In genomic region chr19:42184401-42184861, GRCh38 we compare ENCODE assay signal across 8 cellular contexts. TPM values are rescaled to one million over a fixed set of nuclear protein-coding genes. Genes with fewer than 3 reads are reported as not detected.
A peak's percentile ranks its signal among the peaks of the same experiment; 100 is the strongest.
DNase-seq lines count a peak whose midpoint lies in the region; ATAC-seq and TF ChIP-seq lines count a peak whose summit lies in the region.

No MANE protein-coding gene starts in this region.

- no peaks in the 10 kb centered on the region for H3K4me1 ChIP-seq in lung (ENCODE audit: control insufficient read depth in 2 of 2, insufficient read depth in 2 of 2, low read length in 2 of 2)

- no peaks in the 10 kb centered on the region for H3K36me3 ChIP-seq in lung (ENCODE audit: control insufficient read depth in 2 of 2, insufficient read depth in 2 of 2, low read length in 2 of 2)

- H3K4me1 Mint-ChIP-seq in dendritic cell treated with granulocyte-macrophage colony-stimulating factor and Interleukin-4, amounts not matched to agents 40 ng/mL and 50 ng/mL, for 4 days (ENCODE audit: low read depth): peaks cover 54% of the 10 kb centered on the region

- no peaks in the 10 kb centered on the region for H3K36me3 Mint-ChIP-seq in dendritic cell treated with granulocyte-macrophage colony-stimulating factor and Interleukin-4, amounts not matched to agents 40 ng/mL and 50 ng/mL, for 4 days (ENCODE audit: low read depth)

- no peak overlapping the region for H3K4me3 ChIP-seq in AG10803 (ENCODE audit: low read length)
- no peak overlapping the region for H3K4me3 ChIP-seq in lung

- H3K9me3 ChIP-seq in lung (ENCODE audit: control insufficient read depth in 2 of 2, insufficient read depth in 1 of 2, low read length in 1 of 2): peaks cover 0 to 2% of the 10 kb centered on the region in 2 donors

- peak overlapping the region; percentile 83 for H3K27ac Mint-ChIP-seq in dendritic cell treated with granulocyte-macrophage colony-stimulating factor and Interleukin-4, amounts not matched to agents 40 ng/mL and 50 ng/mL, for 4 days

- peak; percentile 77 for ATAC-seq in lung (ENCODE audit: insufficient read depth, low FRiP score)
- ATAC-seq in HG02763 (IDR thresholded peaks at IDR 0.05; ENCODE audit: unreplicated experiment): no peak

- no peaks in the 10 kb centered on the region for H3K27me3 ChIP-seq in lung (ENCODE audit: control insufficient read depth, insufficient read depth)

- 0% methylated on average over 1 of the region's 1 CpG for WGBS in lung, 2 donors

- DNase-seq in AG10803 (ENCODE audit: low read depth) (peak; percentile 93), GOT3 (lab: John Stamatoyannopoulos, UW) (peak; percentile 8), NCI-H510A (lab: John Stamatoyannopoulos, UW) (peak; percentile 62), lung (ENCODE audit: low spot score) (peak; percentile 69)
- DNase-seq in activated CD4-positive, alpha-beta T cell treated with anti-CD3 and anti-CD28 coated beads, Interleukin-2, amount 50 U/mL, for 1 hour: peak; percentile 62
- peak; percentile 42 for DNase-seq in stimulated activated CD8-positive, alpha-beta memory T cell treated with anti-CD3 and anti-CD28 coated beads, Interleukin-12 subunit alpha, Interleukin-12 subunit beta, amount 100 ng/mL, for 4 hours (ENCODE audit: low read depth)

- peaks cover 7% of the 10 kb centered on the region for H3K27me3 Mint-ChIP-seq in dendritic cell treated with granulocyte-macrophage colony-stimulating factor and Interleukin-4, amounts not matched to agents 40 ng/mL and 50 ng/mL, for 4 days

- no peak overlapping the region for H3K4me3 Mint-ChIP-seq in dendritic cell treated with granulocyte-macrophage colony-stimulating factor and Interleukin-4, amounts not matched to agents 40 ng/mL and 50 ng/mL, for 4 days

- no peak overlapping the region for H3K27ac ChIP-seq in lung (ENCODE audit: low read depth in 1 of 2, low read length in 1 of 2)

- TF ChIP-seq CTCF in AG10803 (conservative IDR thresholded peaks at IDR 0.05; ENCODE audit: low read length): peak; percentile 92
- peak; percentile 60 for TF ChIP-seq CTCF in lung (IDR thresholded peaks at IDR 0.05; ENCODE audit: control extremely low read depth, extremely low read depth)

- intact Hi-C loops in dendritic cell treated with granulocyte-macrophage colony-stimulating factor and Interleukin-4, amounts not matched to agents 40 ng/mL and 50 ng/mL, for 4 days (cut with micrococcal nuclease): loop anchor here (1.0 to 2.0 kb wide), 4 partner anchors 14 to 76 kb away; partner anchors contain the start of genes DEDD2 and POU2F2

- H3K9me3 Mint-ChIP-seq in dendritic cell treated with granulocyte-macrophage colony-stimulating factor and Interleukin-4, amounts not matched to agents 40 ng/mL and 50 ng/mL, for 4 days: no peaks in the 10 kb centered on the region

RNA-seq across cellular contexts. Expression of gene DEDD2, which starts 33.0 kb away (rescaled TPM):
- total RNA-seq in lung: 10 to 100 TPM; 34.1 to 39.4 TPM
- polyA plus RNA-seq in lung: 10 to 100 TPM; 31.4 to 60.8 TPM

RNA-seq across cellular contexts. Expression of gene ZNF526, which starts 35.7 kb away (rescaled TPM):
- 10 to 100 TPM in 1 of 2 donors, 1 to 10 TPM in 1; 5.3 to 14.4 TPM for total RNA-seq in lung
- 1 to 10 TPM; 4.6 to 5.5 TPM for polyA plus RNA-seq in lung

RNA-seq across cellular contexts. Expression of gene POU2F2, which starts 52.2 kb away (rescaled TPM):
- total RNA-seq in lung: 1 to 10 TPM; 3.2 to 7.6 TPM
- 10 to 100 TPM in 1 of 2 donors, 1 to 10 TPM in 1; 1.9 to 11.9 TPM for polyA plus RNA-seq in lung

RNA-seq across cellular contexts. Expression of gene GSK3A, which starts 58.0 kb away (rescaled TPM):
- total RNA-seq in lung: 10 to 100 TPM; 23.7 to 38.8 TPM
- polyA plus RNA-seq in lung: 10 to 100 TPM; 53.7 to 54.2 TPM

Comparison
In these comparisons a context has a peak if more than half of its experiments do, and no peak if none do; other contexts are left out.
1. DNase-seq: peak in every context shown above with its lines; median percentile 93 in AG10803; 69 in lung; 62 in NCI-H510A; 62 in activated CD4-positive, alpha-beta T cell treated with anti-CD3 and anti-CD28 coated beads, Interleukin-2, amount 50 U/mL, for 1 hour; 42 in stimulated activated CD8-positive, alpha-beta memory T cell treated with anti-CD3 and anti-CD28 coated beads, Interleukin-12 subunit alpha, Interleukin-12 subunit beta, amount 100 ng/mL, for 4 hours; 8 in GOT3.